In the genomic region with DNA sequence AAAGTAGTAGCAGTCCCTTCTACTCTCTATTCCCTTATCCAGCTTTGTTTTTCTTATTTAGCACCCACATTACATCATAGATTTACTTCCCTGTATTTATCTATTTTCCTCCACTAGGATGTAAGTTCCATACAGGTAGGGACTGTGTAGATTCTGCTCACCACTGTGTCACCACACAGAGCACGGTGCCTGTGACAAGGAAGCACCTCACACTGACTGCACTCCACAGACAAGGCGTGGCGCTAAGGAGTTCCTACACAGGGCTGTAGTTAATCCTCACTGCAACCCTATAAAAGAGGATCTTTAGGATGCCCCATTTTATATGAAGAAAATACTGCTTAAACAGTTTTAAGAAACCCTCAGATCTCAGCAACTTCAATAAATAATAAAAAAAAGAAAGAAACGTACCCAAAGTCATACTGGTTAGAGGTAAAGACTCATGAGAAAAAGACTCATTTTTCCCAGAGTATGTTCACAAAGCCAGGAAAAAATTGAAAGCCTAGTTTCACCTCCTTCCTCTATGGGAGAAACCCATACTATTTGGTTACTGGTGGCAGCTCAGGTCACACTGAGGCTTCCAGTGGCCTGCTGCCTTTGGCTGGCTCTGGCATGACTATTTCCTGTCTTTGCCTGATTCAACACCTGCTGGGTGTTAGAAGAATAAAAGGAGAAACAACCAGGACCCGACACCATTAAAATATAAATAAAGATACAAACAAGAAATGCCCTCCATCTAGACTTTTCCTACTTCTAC, we compare ENCODE assay signal across 12 cellular contexts. TPM values are rescaled to one million over a fixed set of nuclear protein-coding genes. Genes with fewer than 3 reads are reported as not detected.
DNase-seq lines count a peak whose midpoint lies in the region; ATAC-seq, FAIRE-seq and TF ChIP-seq lines count a peak whose summit lies in the region.
"Had no signal": no experiment of that assay in that cellular context is flagged by ENCODE, and none has a peak within 500 bp of the region (broad histone marks: within the 10 kb centered on the region; RNA-seq: fewer than 3 reads in every experiment).

No MANE protein-coding gene starts in this region.

- H3K27ac Mint-ChIP-seq in activated T-cell treated with anti-CD3 and anti-CD28 coated beads, Interleukin-2, amount 50 U/mL, for 24 hours, result peak overlapping the region; percentile 57
- peak overlapping the region; percentile 28 for H3K27ac Mint-ChIP-seq in activated T-helper 2 cell treated with anti-CD3 and anti-CD28 coated beads, Interferon-gamma antibody, Interleukin-2, Interleukin-4, amounts not matched to agents 10 μg/mL and 5 μg/mL and 100 μg/mL, durations not matched to agents 14 hours and 24 hours and 36 hours
- H3K27ac Mint-ChIP-seq in stimulated activated naive B cell treated with anti-CD40 and anti-IgM and Interleukin-4, amounts not matched to agents 10 μg/mL and 1 μg/mL and 100 μg/mL, for 72 hours, result peak overlapping the region; percentile 65

- peaks cover 34% of the 10 kb centered on the region for H3K79me2 ChIP-seq in keratinocyte (ENCODE audit: control insufficient read depth, insufficient read depth, low read length)

- FAIRE-seq in keratinocyte (lab: Jason Lieb, UNC), result no peak

- no peaks in the 10 kb centered on the region for H4K20me1 ChIP-seq in keratinocyte (ENCODE audit: control insufficient read depth, extremely low read depth, insufficient read depth, low read length)

- H3K36me3 Mint-ChIP-seq in activated T-cell treated with anti-CD3 and anti-CD28 coated beads, Interleukin-2, amount 50 U/mL, for 24 hours (ENCODE audit: low read depth), result peaks cover 96% of the 10 kb centered on the region
- H3K36me3 Mint-ChIP-seq in activated T-helper 2 cell treated with anti-CD3 and anti-CD28 coated beads, Interferon-gamma antibody, Interleukin-2, Interleukin-4, amounts not matched to agents 10 μg/mL and 5 μg/mL and 100 μg/mL, durations not matched to agents 14 hours and 24 hours and 36 hours (ENCODE audit: low read depth), result peaks cover 75% of the 10 kb centered on the region
- H3K36me3 Mint-ChIP-seq in stimulated activated naive B cell treated with anti-CD40 and anti-IgM and Interleukin-4, amounts not matched to agents 10 μg/mL and 1 μg/mL and 100 μg/mL, for 72 hours, result peaks cover 41 to 60% of the 10 kb centered on the region in 2 donors

- no peaks in the 10 kb centered on the region for H3K9me1 ChIP-seq in keratinocyte (ENCODE audit: control insufficient read depth, extremely low read depth, insufficient read depth, low read length)

- H3K36me3 ChIP-seq in keratinocyte (ENCODE audit: control insufficient read depth in 2 of 2, extremely low read depth in 1 of 2, insufficient read depth in 2 of 2, low read length in 2 of 2), result peaks cover 15 to 38% of the 10 kb centered on the region in 2 experiments

- dilution Hi-C loops in keratinocyte (cut with MboI; ENCODE audit: extremely low pct_ligation_motif_present, low sequenced_read_pairs), result no loop called here

- peak overlapping the region; percentile 22 for H3K9ac ChIP-seq in keratinocyte (ENCODE audit: control insufficient read depth, extremely low read depth, insufficient read depth, low read length)

- no peak for ATAC-seq in stimulated activated naive B cell treated with anti-CD40 and anti-IgM and Interleukin-4, amounts not matched to agents 10 μg/mL and 1 μg/mL and 100 μg/mL, for 72 hours (replicated peaks)

- H3K27me3 Mint-ChIP-seq in activated T-cell treated with anti-CD3 and anti-CD28 coated beads, Interleukin-2, amount 50 U/mL, for 24 hours, result no peaks in the 10 kb centered on the region
- H3K27me3 Mint-ChIP-seq in activated T-helper 2 cell treated with anti-CD3 and anti-CD28 coated beads, Interferon-gamma antibody, Interleukin-2, Interleukin-4, amounts not matched to agents 10 μg/mL and 5 μg/mL and 100 μg/mL, durations not matched to agents 14 hours and 24 hours and 36 hours (ENCODE audit: low read depth), result no peaks in the 10 kb centered on the region
- no peaks in the 10 kb centered on the region for H3K27me3 Mint-ChIP-seq in stimulated activated naive B cell treated with anti-CD40 and anti-IgM and Interleukin-4, amounts not matched to agents 10 μg/mL and 1 μg/mL and 100 μg/mL, for 72 hours

- no peak for TF ChIP-seq CTCF in keratinocyte (optimal IDR thresholded peaks at IDR 0.05 in 1 of 3, IDR thresholded peaks at IDR 0.05 in 1 of 3, conservative IDR thresholded peaks at IDR 0.05 in 1 of 3; ENCODE audit: extremely low read depth in 1 of 3, insufficient read depth in 2 of 3, low read length in 3 of 3)

- no peak overlapping the region for H3K4me2 ChIP-seq in keratinocyte (ENCODE audit: control insufficient read depth, extremely low read depth, insufficient read depth, low read depth, low read length)

- H3K4me1 ChIP-seq in keratinocyte (ENCODE audit: control insufficient read depth, extremely low read depth, insufficient read depth, low read length), result peaks cover 51% of the 10 kb centered on the region

- peak overlapping the region in 1 of 3 experiments; percentile 8 for H3K4me3 ChIP-seq in keratinocyte (ENCODE audit: control insufficient read depth in 2 of 3, extremely low read depth in 1 of 3, insufficient read depth in 2 of 3, low read depth in 1 of 3, low read length in 3 of 3)
- H3K4me3 ChIP-seq: SJCRH30, upper lobe of left lung had no signal

- intact Hi-C loops in activated T-helper 2 cell treated with anti-CD3 and anti-CD28 coated beads, Interferon-gamma antibody, Interleukin-2, Interleukin-4, amounts not matched to agents 10 μg/mL and 5 μg/mL and 100 μg/mL, durations not matched to agents 14 hours and 24 hours and 36 hours (cut with micrococcal nuclease), result no loop called here
- intact Hi-C loops in posterior vena cava (cut with DNase I), result no loop called here

- H3K9me3 Mint-ChIP-seq in activated T-cell treated with anti-CD3 and anti-CD28 coated beads, Interleukin-2, amount 50 U/mL, for 24 hours, result no peaks in the 10 kb centered on the region
- H3K9me3 Mint-ChIP-seq in activated T-helper 2 cell treated with anti-CD3 and anti-CD28 coated beads, Interferon-gamma antibody, Interleukin-2, Interleukin-4, amounts not matched to agents 10 μg/mL and 5 μg/mL and 100 μg/mL, durations not matched to agents 14 hours and 24 hours and 36 hours, result no peaks in the 10 kb centered on the region
- H3K9me3 Mint-ChIP-seq in stimulated activated naive B cell treated with anti-CD40 and anti-IgM and Interleukin-4, amounts not matched to agents 10 μg/mL and 1 μg/mL and 100 μg/mL, for 72 hours, result no peaks in the 10 kb centered on the region

- H3K27me3 ChIP-seq in keratinocyte (ENCODE audit: control insufficient read depth, extremely low read depth, insufficient read depth, low read length), result no peaks in the 10 kb centered on the region
- H3K27me3 ChIP-seq: SJCRH30, upper lobe of left lung had no signal

- peaks cover 59% of the 10 kb centered on the region for H3K4me1 Mint-ChIP-seq in activated T-cell treated with anti-CD3 and anti-CD28 coated beads, Interleukin-2, amount 50 U/mL, for 24 hours (ENCODE audit: low read depth)
- peaks cover 24% of the 10 kb centered on the region for H3K4me1 Mint-ChIP-seq in activated T-helper 2 cell treated with anti-CD3 and anti-CD28 coated beads, Interferon-gamma antibody, Interleukin-2, Interleukin-4, amounts not matched to agents 10 μg/mL and 5 μg/mL and 100 μg/mL, durations not matched to agents 14 hours and 24 hours and 36 hours (ENCODE audit: low read depth)
- H3K4me1 Mint-ChIP-seq in stimulated activated naive B cell treated with anti-CD40 and anti-IgM and Interleukin-4, amounts not matched to agents 10 μg/mL and 1 μg/mL and 100 μg/mL, for 72 hours, result peaks cover 19 to 25% of the 10 kb centered on the region in 2 donors

- DNase-seq in activated T-cell treated with anti-CD3 and anti-CD28 coated beads, Interleukin-2, amount 50 U/mL, for 24 hours, result no peak
- no peak for DNase-seq in activated T-cell treated with anti-CD3 and anti-CD28 coated beads for 4 hours
- DNase-seq in activated T-helper 2 cell treated with anti-CD3 and anti-CD28 coated beads, Interferon-gamma antibody, Interleukin-2, Interleukin-4, amounts not matched to agents 10 μg/mL and 5 μg/mL and 100 μg/mL, durations not matched to agents 14 hours and 24 hours and 36 hours (ENCODE audit: low spot score), result no peak
- no peak for DNase-seq in keratinocyte (ENCODE audit: low read depth, low spot score)
- DNase-seq in stimulated activated naive B cell treated with anti-CD40 and anti-IgM and Interleukin-4, amounts not matched to agents 10 μg/mL and 1 μg/mL and 100 μg/mL, for 72 hours, result no peak
- no peak for DNase-seq in posterior vena cava (ENCODE audit: low spot score)
- DNase-seq in substantia nigra (lab: John Stamatoyannopoulos, UW), result no peak
- DNase-seq in NCI-H1417 treated with DMSO at 0.1 percent for 48 hours (lab: John Stamatoyannopoulos, UW), result no peak
- DNase-seq: midbrain, NCI-H1436 treated with DMSO at 0.1 percent for 48 hours, SJCRH30, upper lobe of left lung had no signal

- H2AFZ ChIP-seq in keratinocyte (ENCODE audit: control insufficient read depth, low read length), result no peak overlapping the region

- H3K27ac ChIP-seq in keratinocyte (ENCODE audit: control insufficient read depth, insufficient read depth, low read length) (peak overlapping the region; percentile 69), substantia nigra (ENCODE audit: low read depth, low read length, poor library complexity, severe bottlenecking) (no peak overlapping the region)
- H3K27ac ChIP-seq: SJCRH30 had no signal

- H3K9me3 ChIP-seq in keratinocyte (ENCODE audit: control insufficient read depth, low read depth, low read length), result no peaks in the 10 kb centered on the region
- H3K9me3 ChIP-seq: SJCRH30, upper lobe of left lung had no signal

- no peak overlapping the region for H3K4me3 Mint-ChIP-seq in activated T-cell treated with anti-CD3 and anti-CD28 coated beads, Interleukin-2, amount 50 U/mL, for 24 hours
- no peak overlapping the region for H3K4me3 Mint-ChIP-seq in activated T-helper 2 cell treated with anti-CD3 and anti-CD28 coated beads, Interferon-gamma antibody, Interleukin-2, Interleukin-4, amounts not matched to agents 10 μg/mL and 5 μg/mL and 100 μg/mL, durations not matched to agents 14 hours and 24 hours and 36 hours (ENCODE audit: low read depth)
- no peak overlapping the region for H3K4me3 Mint-ChIP-seq in stimulated activated naive B cell treated with anti-CD40 and anti-IgM and Interleukin-4, amounts not matched to agents 10 μg/mL and 1 μg/mL and 100 μg/mL, for 72 hours

RNA-seq across cellular contexts. Expression of a gene that starts 36.9 kb away (rescaled TPM):
- total RNA-seq in activated T-helper 2 cell treated with anti-CD3 and anti-CD28 coated beads, Interferon-gamma antibody, Interleukin-2, Interleukin-4, amounts not matched to agents 10 μg/mL and 5 μg/mL and 100 μg/mL, durations not matched to agents 14 hours and 24 hours and 36 hours, result 0.28 and 0.41 TPM in 2 replicates
- polyA plus RNA-seq in keratinocyte, result 0.15 to 0.41 TPM (median 0.31 TPM) in 3 replicates
- polyA plus RNA-seq in keratinocyte (2011; ENCODE audit: low read depth), result 0.19 TPM
- 0.57 and 0.63 TPM in 2 replicates for polyA plus RNA-seq in keratinocyte (2011; cell fraction: cytosol; rRNA removed)
- polyA plus RNA-seq in keratinocyte (2011; cell fraction: nucleus; rRNA removed), result 0.48 and 0.51 TPM in 2 replicates
- 0.25 and 0.27 TPM in 2 replicates for polyA plus RNA-seq in keratinocyte (2012; ENCODE audit: low replicate concordance)
- 0.20 to 2.0 TPM in 2 of 3 replicates, not detected in the other for polyA minus RNA-seq in keratinocyte
- not detected for polyA minus RNA-seq in keratinocyte (2011; cell fraction: cytosol; rRNA and poly(A)+ RNA removed)
- polyA minus RNA-seq in keratinocyte (2011; cell fraction: nucleus; rRNA and poly(A)+ RNA removed), result 0.11 and 0.31 TPM in 2 replicates
- 1 to 10 TPM; 1.3 to 3.0 TPM for total RNA-seq in posterior vena cava

RNA-seq across cellular contexts. Expression of a gene that starts 37.1 kb away (rescaled TPM):
- 103 and 107 TPM in 2 replicates for total RNA-seq in activated T-helper 2 cell treated with anti-CD3 and anti-CD28 coated beads, Interferon-gamma antibody, Interleukin-2, Interleukin-4, amounts not matched to agents 10 μg/mL and 5 μg/mL and 100 μg/mL, durations not matched to agents 14 hours and 24 hours and 36 hours
- polyA plus RNA-seq in keratinocyte, result 165 to 219 TPM (median 166 TPM) in 3 replicates
- 42.3 TPM for polyA plus RNA-seq in keratinocyte (2011; ENCODE audit: low read depth)
- 165 and 304 TPM in 2 replicates for polyA plus RNA-seq in keratinocyte (2011; cell fraction: cytosol; rRNA removed)
- polyA plus RNA-seq in keratinocyte (2011; cell fraction: nucleus; rRNA removed), result 195 and 206 TPM in 2 replicates
- polyA plus RNA-seq in keratinocyte (2012; ENCODE audit: low replicate concordance), result 124 and 129 TPM in 2 replicates
- polyA minus RNA-seq in keratinocyte, result 18.8 to 152 TPM (median 97.9 TPM) in 3 replicates
- polyA minus RNA-seq in keratinocyte (2011; cell fraction: cytosol; rRNA and poly(A)+ RNA removed), result 48.7 TPM
- polyA minus RNA-seq in keratinocyte (2011; cell fraction: nucleus; rRNA and poly(A)+ RNA removed), result 30.4 and 33.1 TPM in 2 replicates
- 100 to 1,000 TPM; 131 to 175 TPM for total RNA-seq in posterior vena cava

RNA-seq across cellular contexts. Expression of a gene that starts 44.1 kb away (rescaled TPM):
- 41.7 and 42.4 TPM in 2 replicates for total RNA-seq in activated T-helper 2 cell treated with anti-CD3 and anti-CD28 coated beads, Interferon-gamma antibody, Interleukin-2, Interleukin-4, amounts not matched to agents 10 μg/mL and 5 μg/mL and 100 μg/mL, durations not matched to agents 14 hours and 24 hours and 36 hours
- polyA plus RNA-seq in keratinocyte, result 23.3 to 35.9 TPM (median 23.7 TPM) in 3 replicates
- 5.6 TPM for polyA plus RNA-seq in keratinocyte (2011; ENCODE audit: low read depth)
- 14.6 and 27.5 TPM in 2 replicates for polyA plus RNA-seq in keratinocyte (2011; cell fraction: cytosol; rRNA removed)
- polyA plus RNA-seq in keratinocyte (2011; cell fraction: nucleus; rRNA removed), result 21.6 and 28.6 TPM in 2 replicates
- polyA plus RNA-seq in keratinocyte (2012; ENCODE audit: low replicate concordance), result 16.2 and 20.7 TPM in 2 replicates
- 35.9 to 44.9 TPM (median 36.5 TPM) in 3 replicates for polyA minus RNA-seq in keratinocyte
- polyA minus RNA-seq in keratinocyte (2011; cell fraction: cytosol; rRNA and poly(A)+ RNA removed), result 27.0 TPM
- polyA minus RNA-seq in keratinocyte (2011; cell fraction: nucleus; rRNA and poly(A)+ RNA removed), result 17.8 and 30.9 TPM in 2 replicates
- total RNA-seq in posterior vena cava, result 10 to 100 TPM; 21.5 to 34.5 TPM
